Comparison of ENCODE assay signal across 19 cellular contexts in the genomic region with DNA sequence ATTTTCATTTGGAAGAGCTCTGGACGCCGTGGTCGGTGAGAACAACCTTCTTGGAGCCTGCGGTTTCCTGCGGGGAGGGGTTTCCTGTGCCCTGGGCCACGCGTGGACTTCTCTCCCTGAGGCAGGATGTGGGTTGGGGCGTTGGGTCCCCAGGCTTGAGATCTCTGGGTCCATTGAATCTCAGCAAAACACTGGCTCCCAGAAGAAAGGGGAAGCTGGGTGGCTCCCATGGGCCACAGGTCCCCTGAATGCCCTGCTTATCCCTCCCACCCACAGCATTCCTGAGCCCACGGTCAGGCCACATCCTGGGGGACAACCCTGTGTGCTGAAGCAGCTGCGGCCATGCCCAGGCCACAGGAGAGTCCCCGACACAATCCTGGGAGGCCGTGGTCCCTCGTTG.
A peak's percentile ranks its signal among the peaks of the same experiment; 100 is the strongest.
DNase-seq lines count a peak whose midpoint lies in the region; ATAC-seq and TF ChIP-seq lines count a peak whose summit lies in the region.
"Had no signal": no experiment of that assay in that cellular context is flagged by ENCODE, and none has a peak within 500 bp of the region (broad histone marks: within the 10 kb centered on the region; RNA-seq: fewer than 3 reads in every experiment).

No MANE protein-coding gene starts in this region.

- H3K27me3 ChIP-seq in BLaER1: no peaks in the 10 kb centered on the region
- no peaks in the 10 kb centered on the region for H3K27me3 ChIP-seq in CD4-positive, alpha-beta T cell (ENCODE audit: control insufficient read depth, insufficient read depth, low read length)
- H3K27me3 ChIP-seq in neural progenitor cell: no peaks in the 10 kb centered on the region
- no peaks in the 10 kb centered on the region for H3K27me3 ChIP-seq in H7 (ENCODE audit: control insufficient read depth, insufficient read depth, low read length)

- peak overlapping the region; percentile 42 for H3K27ac Mint-ChIP-seq in CD4-positive, alpha-beta T cell
- no peak overlapping the region for H3K27ac Mint-ChIP-seq in activated CD4-positive, alpha-beta memory T cell treated with anti-CD3 and anti-CD28 coated beads, Interleukin-2, amount 10 ng/mL, durations not matched to agents 7 days and 5 days
- no peak overlapping the region for H3K27ac Mint-ChIP-seq in neural progenitor cell
- H3K27ac Mint-ChIP-seq: HFFc6; stimulated activated effector memory CD8-positive, alpha-beta T cell treated with anti-CD3 and anti-CD28 coated beads, Interleukin-12 subunit alpha, Interleukin-12 subunit beta, amount 100 ng/mL, for 72 hours had no signal

- no peak overlapping the region for H3K4me3 Mint-ChIP-seq in CD4-positive, alpha-beta T cell
- no peak overlapping the region for H3K4me3 Mint-ChIP-seq in activated CD4-positive, alpha-beta memory T cell treated with anti-CD3 and anti-CD28 coated beads, Interleukin-2, amount 10 ng/mL, durations not matched to agents 7 days and 5 days
- H3K4me3 Mint-ChIP-seq in neural progenitor cell: no peak overlapping the region
- H3K4me3 Mint-ChIP-seq: HFFc6; stimulated activated effector memory CD8-positive, alpha-beta T cell treated with anti-CD3 and anti-CD28 coated beads, Interleukin-12 subunit alpha, Interleukin-12 subunit beta, amount 100 ng/mL, for 72 hours had no signal

- H3K79me2 ChIP-seq in neural progenitor cell (ENCODE audit: low read depth): no peaks in the 10 kb centered on the region

- no peak overlapping the region for H2AFZ ChIP-seq in neural progenitor cell (replicated peaks)

- H3K4me3 ChIP-seq in BLaER1 (no peak overlapping the region), neural progenitor cell (no peak overlapping the region), H7 (ENCODE audit: insufficient read depth, low read depth, low read length) (no peak overlapping the region)

- intact Hi-C loops in CD4-positive, alpha-beta T cell (cut with DNase I, micrococcal nuclease): no loop called here

- peak; percentile 26 for ATAC-seq in CD4-positive, alpha-beta T cell (ENCODE audit: poor library complexity)
- ATAC-seq: SK-N-SH treated with all-trans-retinoic acid at 6 μM for 48 hours; stimulated activated effector memory CD8-positive, alpha-beta T cell treated with anti-CD3 and anti-CD28 coated beads, Interleukin-12 subunit alpha, Interleukin-12 subunit beta, amount 100 ng/mL, for 72 hours had no signal

- H3K4me2 ChIP-seq in BLaER1 (peak overlapping the region; percentile 74), neural progenitor cell (no peak overlapping the region)

- H3K4me1 Mint-ChIP-seq in CD4-positive, alpha-beta T cell (ENCODE audit: low read depth): peaks cover 26% of the 10 kb centered on the region
- peaks cover 10% of the 10 kb centered on the region for H3K4me1 Mint-ChIP-seq in activated CD4-positive, alpha-beta memory T cell treated with anti-CD3 and anti-CD28 coated beads, Interleukin-2, amount 10 ng/mL, durations not matched to agents 7 days and 5 days
- H3K4me1 Mint-ChIP-seq in neural progenitor cell: peaks cover 19% of the 10 kb centered on the region
- H3K4me1 Mint-ChIP-seq: stimulated activated effector memory CD8-positive, alpha-beta T cell treated with anti-CD3 and anti-CD28 coated beads, Interleukin-12 subunit alpha, Interleukin-12 subunit beta, amount 100 ng/mL, for 72 hours had no signal

- peak overlapping the region; percentile 30; the same call in 1 of the 2 replicates for H3K27ac ChIP-seq in BLaER1
- no peak overlapping the region for H3K27ac ChIP-seq in CD4-positive, alpha-beta T cell (ENCODE audit: low read depth, low read length)
- no peak overlapping the region for H3K27ac ChIP-seq in neural progenitor cell
- H3K27ac ChIP-seq: C4-2B had no signal

- peaks cover 47% of the 10 kb centered on the region; the same call in 1 of the 2 replicates for H4K20me1 ChIP-seq in BLaER1
- H4K20me1 ChIP-seq in neural progenitor cell (ENCODE audit: low read depth): no peaks in the 10 kb centered on the region

- H3K9me3 ChIP-seq in BLaER1 (peaks cover 27% of the 10 kb centered on the region), neural progenitor cell (ENCODE audit: low read depth) (no peaks in the 10 kb centered on the region)
- no peaks in the 10 kb centered on the region for H3K9me3 ChIP-seq in CD4-positive, alpha-beta T cell (ENCODE audit: control insufficient read depth, low read length)

- H3K9ac ChIP-seq in BLaER1: no peak overlapping the region
- no peak overlapping the region for H3K9ac ChIP-seq in neural progenitor cell

- no peaks in the 10 kb centered on the region for H3F3A ChIP-seq in neural progenitor cell (ENCODE audit: low read depth)

- in situ Hi-C loops in KBM-7 (cut with MboI; ENCODE audit: low pct_unique_long_range_greater_than_20kb, low sequenced_read_pairs): no loop called here

- H3K4me1 ChIP-seq in BLaER1: peaks cover 37% of the 10 kb centered on the region
- peaks cover 16% of the 10 kb centered on the region for H3K4me1 ChIP-seq in neural progenitor cell

- TF ChIP-seq CTCF in CD4-positive, alpha-beta T cell (IDR thresholded peaks at IDR 0.05): no peak
- no peak for TF ChIP-seq CTCF in neural progenitor cell (IDR thresholded peaks at IDR 0.05)

- POLR2A ChIA-PET in CD4-positive, alpha-beta T cell (lab: Charles Lee): no interaction called here
- POLR2A ChIA-PET in activated CD4-positive, alpha-beta memory T cell treated with anti-CD3 and anti-CD28 coated beads, Interleukin-2, amount 10 ng/mL, durations not matched to agents 7 days and 5 days (lab: Charles Lee): no interaction called here

- no peaks in the 10 kb centered on the region for H3K27me3 Mint-ChIP-seq in CD4-positive, alpha-beta T cell
- H3K27me3 Mint-ChIP-seq in activated CD4-positive, alpha-beta memory T cell treated with anti-CD3 and anti-CD28 coated beads, Interleukin-2, amount 10 ng/mL, durations not matched to agents 7 days and 5 days: no peaks in the 10 kb centered on the region
- H3K27me3 Mint-ChIP-seq in neural progenitor cell (ENCODE audit: insufficient read depth, low read depth): peaks cover 13% of the 10 kb centered on the region

- H3K36me3 Mint-ChIP-seq in CD4-positive, alpha-beta T cell (ENCODE audit: low read depth): no peaks in the 10 kb centered on the region
- no peaks in the 10 kb centered on the region for H3K36me3 Mint-ChIP-seq in activated CD4-positive, alpha-beta memory T cell treated with anti-CD3 and anti-CD28 coated beads, Interleukin-2, amount 10 ng/mL, durations not matched to agents 7 days and 5 days (ENCODE audit: low read depth)
- peaks cover 7% of the 10 kb centered on the region for H3K36me3 Mint-ChIP-seq in neural progenitor cell
- H3K36me3 Mint-ChIP-seq: stimulated activated effector memory CD8-positive, alpha-beta T cell treated with anti-CD3 and anti-CD28 coated beads, Interleukin-12 subunit alpha, Interleukin-12 subunit beta, amount 100 ng/mL, for 72 hours had no signal

- H3K36me3 ChIP-seq in BLaER1: no peaks in the 10 kb centered on the region
- H3K36me3 ChIP-seq in neural progenitor cell: no peaks in the 10 kb centered on the region
- no peaks in the 10 kb centered on the region for H3K36me3 ChIP-seq in H7 (replicated peaks; ENCODE audit: control insufficient read depth, insufficient read depth, low read length)

- DNase-seq in CD4-positive, alpha-beta T cell: peak in 3 of 10 experiments; percentile 13 to 42 (median 21)
- DNase-seq in activated CD4-positive, alpha-beta memory T cell treated with anti-CD3 and anti-CD28 coated beads, Interleukin-2, amount 10 ng/mL, durations not matched to agents 7 days and 5 days: peak; percentile 27
- peak; percentile 21 for DNase-seq in islet precursor cell
- no peak for DNase-seq in neural progenitor cell (ENCODE audit: low spot score)
- no peak for DNase-seq in H7
- DNase-seq in KBM-7: no peak
- DNase-seq: caudate nucleus; effector CD8-positive, alpha-beta T cell; HFFc6; kidney; midbrain; NCI-H2107; NCI-H526 treated with DMSO at 0.1 percent for 48 hours; occipital lobe; trophoblast cell had no signal

- CTCF ChIA-PET in CD4-positive, alpha-beta T cell (lab: Charles Lee): no interaction called here
- CTCF ChIA-PET in activated CD4-positive, alpha-beta memory T cell treated with anti-CD3 and anti-CD28 coated beads, Interleukin-2, amount 10 ng/mL, durations not matched to agents 7 days and 5 days (lab: Charles Lee): interaction anchor here (0.9 kb wide), 1 partner anchor 14 kb away, joined by 4 read pairs; no protein-coding TSS in a partner anchor

- H3K9me3 Mint-ChIP-seq in CD4-positive, alpha-beta T cell: peaks cover 3% of the 10 kb centered on the region
- peaks cover 12% of the 10 kb centered on the region for H3K9me3 Mint-ChIP-seq in activated CD4-positive, alpha-beta memory T cell treated with anti-CD3 and anti-CD28 coated beads, Interleukin-2, amount 10 ng/mL, durations not matched to agents 7 days and 5 days
- peaks cover 18% of the 10 kb centered on the region for H3K9me3 Mint-ChIP-seq in neural progenitor cell

Comparison
In these comparisons a context has a peak if more than half of its experiments do, and no peak if none do; other contexts are left out.
1. DNase-seq: peak in activated CD4-positive, alpha-beta memory T cell treated with anti-CD3 and anti-CD28 coated beads, Interleukin-2, amount 10 ng/mL, durations not matched to agents 7 days and 5 days (single experiment) and islet precursor cell (single experiment); none in neural progenitor cell (single experiment), H7 (single experiment) and KBM-7 (single experiment).